8 cellular contexts compared by ENCODE assay signal in genomic region chr19:6021878-6022569, GRCh38. TPM values are rescaled to one million over a fixed set of nuclear protein-coding genes. Genes with fewer than 3 reads are reported as not detected.
A peak's percentile ranks its signal among the peaks of the same experiment; 100 is the strongest.
DNase-seq lines count a peak whose midpoint lies in the region; ATAC-seq and TF ChIP-seq lines count a peak whose summit lies in the region.

No MANE protein-coding gene starts in this region.

- no peaks in the 10 kb centered on the region for H4K20me1 ChIP-seq in PC-9 (ENCODE audit: insufficient read depth)

- peak; percentile 64 to 78 (median 73) for DNase-seq in CD4-positive, alpha-beta memory T cell
- DNase-seq in Jurkat, Clone E6-1 (ENCODE audit: low read depth, low spot score), result peak; percentile 68
- DNase-seq in PC-9 (peak in 1 of 2 experiments; percentile 40), fibroblast of the conjunctiva (ENCODE audit: low read depth) (peak; percentile 65), stomach (peak; percentile 89), OCI-M2 (lab: John Stamatoyannopoulos, UW; ENCODE audit: unreplicated experiment) (no peak)
- DNase-seq in activated T-cell treated with anti-CD3 and anti-CD28 coated beads, Interleukin-2, amount 50 U/mL, for 72 hours, result peak; percentile 87

- no peak for TF ChIP-seq POLR2A in stomach (IDR thresholded peaks at IDR 0.05)

- H3K4me3 Mint-ChIP-seq in CD4-positive, alpha-beta memory T cell, result no peak overlapping the region
- H3K4me3 Mint-ChIP-seq in activated T-cell treated with anti-CD3 and anti-CD28 coated beads, Interleukin-2, amount 50 U/mL, for 72 hours, result no peak overlapping the region

- H3K27me3 ChIP-seq in CD4-positive, alpha-beta memory T cell (ENCODE audit: insufficient read depth, low read length), result no peaks in the 10 kb centered on the region
- H3K27me3 ChIP-seq in PC-9 (ENCODE audit: insufficient read depth, low read depth) (no peaks in the 10 kb centered on the region), neutrophil (no peaks in the 10 kb centered on the region), stomach (no peaks in the 10 kb centered on the region)

- no peaks in the 10 kb centered on the region for H3F3A ChIP-seq in PC-9 (ENCODE audit: insufficient read depth, low read depth)

- intact Hi-C loops in CD4-positive, alpha-beta memory T cell (cut with micrococcal nuclease), result loop anchor here (1.0 kb wide), 2 partner anchors 35 to 54 kb away; no protein-coding TSS in a partner anchor
- intact Hi-C loops in PC-9 (cut with micrococcal nuclease; ENCODE audit: unreplicated experiment) (loop anchor here (10.0 kb wide), 1 partner anchor 217 kb away; the partner anchor contains the start of gene NRTN), stomach (cut with DNase I; ENCODE audit: low total_unique reads) (loop anchor here (5.0 kb wide), 1 partner anchor 35 kb away; no protein-coding TSS in a partner anchor)

- TF ChIP-seq CTCF in PC-9 (conservative IDR thresholded peaks at IDR 0.05) (peak; percentile 64), neutrophil (IDR thresholded peaks at IDR 0.05) (peak; percentile 36), stomach (IDR thresholded peaks at IDR 0.05) (peak in 5 of 7 experiments; percentile 64 to 89 (median 78))

- CTCF ChIA-PET in CD4-positive, alpha-beta memory T cell (lab: Charles Lee; ENCODE audit: partially characterized antibody), result interaction anchor here (0.8 to 3.5 kb wide), 23 partner anchors 9 to 229 kb away, joined by 3 to 51 read pairs (median 6); partner anchors contain the start of genes NDUFA11 and NRTN
- CTCF ChIA-PET in PC-9 (lab: Charles Lee), result interaction anchor here (0.5 to 1.0 kb wide), 3 partner anchors 54 to 215 kb away, joined by 3 to 6 read pairs (median 3); no protein-coding TSS in a partner anchor

- H3K4me2 ChIP-seq in PC-9, result no peak overlapping the region

- ATAC-seq in activated T-cell treated with anti-CD3 and anti-CD28 coated beads, Interleukin-2, amount 50 U/mL, for 72 hours (replicated peaks in 1 of 2), result peak; percentile 99

- no peaks in the 10 kb centered on the region for H3K9me3 ChIP-seq in CD4-positive, alpha-beta memory T cell (ENCODE audit: control insufficient read depth in 1 of 2, low read length in 2 of 2)
- no peaks in the 10 kb centered on the region for H3K9me3 ChIP-seq in PC-9 (ENCODE audit: insufficient read depth, low read depth)
- H3K9me3 ChIP-seq in neutrophil, result no peaks in the 10 kb centered on the region
- H3K9me3 ChIP-seq in stomach, result no peaks in the 10 kb centered on the region

- no peaks in the 10 kb centered on the region for H3K9me3 Mint-ChIP-seq in CD4-positive, alpha-beta memory T cell
- no peaks in the 10 kb centered on the region for H3K9me3 Mint-ChIP-seq in activated T-cell treated with anti-CD3 and anti-CD28 coated beads, Interleukin-2, amount 50 U/mL, for 72 hours

- no peak overlapping the region for H3K27ac ChIP-seq in CD4-positive, alpha-beta memory T cell (ENCODE audit: low read depth, low read length)
- H3K27ac ChIP-seq in PC-9 (no peak overlapping the region), neutrophil (no peak overlapping the region), stomach (peak overlapping the region in 4 of 5 donors; percentile 14 to 73 (median 51))

- TF ChIP-seq EP300 in stomach (IDR thresholded peaks at IDR 0.05), result no peak

- 38 to 52% (median 42%) methylated on average over 29 of the region's 29 CpGs for WGBS in stomach, 5 donors

- POLR2A ChIA-PET in CD4-positive, alpha-beta memory T cell (lab: Charles Lee; ENCODE audit: partially characterized antibody), result interaction anchor here (0.5 to 0.8 kb wide), 3 partner anchors 51 to 231 kb away, joined by 3 to 4 read pairs (median 3); partner anchors contain the start of gene DUS3L
- POLR2A ChIA-PET in PC-9 (lab: Charles Lee; ENCODE audit: unreplicated experiment), result no interaction called here

- H3K27ac Mint-ChIP-seq in CD4-positive, alpha-beta memory T cell, result peak overlapping the region in 1 of 7 donors; percentile 57
- no peak overlapping the region for H3K27ac Mint-ChIP-seq in activated T-cell treated with anti-CD3 and anti-CD28 coated beads, Interleukin-2, amount 50 U/mL, for 72 hours

- H3K36me3 Mint-ChIP-seq in CD4-positive, alpha-beta memory T cell, result peaks cover 0 to 9% of the 10 kb centered on the region in 2 donors
- no peaks in the 10 kb centered on the region for H3K36me3 Mint-ChIP-seq in activated T-cell treated with anti-CD3 and anti-CD28 coated beads, Interleukin-2, amount 50 U/mL, for 72 hours (ENCODE audit: insufficient read depth in 2 of 2)

- no peak overlapping the region for H2AFZ ChIP-seq in PC-9

- no peaks in the 10 kb centered on the region for H3K9me2 ChIP-seq in PC-9 (ENCODE audit: insufficient read depth)

- no peaks in the 10 kb centered on the region for H3K79me2 ChIP-seq in PC-9 (ENCODE audit: low read depth)

- H3K4me1 ChIP-seq in CD4-positive, alpha-beta memory T cell (ENCODE audit: insufficient read depth, low read length), result peaks cover 4% of the 10 kb centered on the region
- H3K4me1 ChIP-seq in PC-9 (replicated peaks; ENCODE audit: insufficient read depth) (no peaks in the 10 kb centered on the region), neutrophil (ENCODE audit: control insufficient read depth in 1 of 2, insufficient read depth in 1 of 2, low read depth in 1 of 2, low read length in 1 of 2) (no peaks in the 10 kb centered on the region), stomach (peaks cover 18 to 37% (median 29%) of the 10 kb centered on the region in 4 donors)

- H3K36me3 ChIP-seq in CD4-positive, alpha-beta memory T cell (ENCODE audit: insufficient read depth, low read length), result no peaks in the 10 kb centered on the region
- H3K36me3 ChIP-seq in PC-9 (ENCODE audit: low read depth), result no peaks in the 10 kb centered on the region
- peaks cover 40% of the 10 kb centered on the region for H3K36me3 ChIP-seq in neutrophil
- peaks cover 4 to 17% (median 13%) of the 10 kb centered on the region in 4 donors for H3K36me3 ChIP-seq in stomach

- peaks cover 0 to 7% (median under 1%) of the 10 kb centered on the region in 4 donors for H3K4me1 Mint-ChIP-seq in CD4-positive, alpha-beta memory T cell
- H3K4me1 Mint-ChIP-seq in activated T-cell treated with anti-CD3 and anti-CD28 coated beads, Interleukin-2, amount 50 U/mL, for 72 hours (ENCODE audit: low read depth), result peaks cover 17% of the 10 kb centered on the region

- BruUV-seq in PC-9 (replicated peaks; lab: Mats Ljungman, UMichigan), result no TSS peak

- no peak overlapping the region for H3K4me3 ChIP-seq in CD4-positive, alpha-beta memory T cell (ENCODE audit: low read length in 2 of 2)
- no peak overlapping the region for H3K4me3 ChIP-seq in Jurkat, Clone E6-1 (ENCODE audit: low read length)
- no peak overlapping the region for H3K4me3 ChIP-seq in PC-9
- no peak overlapping the region for H3K4me3 ChIP-seq in neutrophil (ENCODE audit: low read depth in 1 of 2, low read length in 1 of 2)
- H3K4me3 ChIP-seq in stomach, result no peak overlapping the region

- peaks cover 0 to 2% of the 10 kb centered on the region in 2 donors for H3K27me3 Mint-ChIP-seq in CD4-positive, alpha-beta memory T cell
- no peaks in the 10 kb centered on the region for H3K27me3 Mint-ChIP-seq in activated T-cell treated with anti-CD3 and anti-CD28 coated beads, Interleukin-2, amount 50 U/mL, for 72 hours (ENCODE audit: low read depth)

RNA-seq across cellular contexts. Expression of gene RANBP3, which starts 44.1 kb away (rescaled TPM):
- 10 to 100 TPM; 84.1 to 94.9 TPM for total RNA-seq in CD4-positive, alpha-beta memory T cell
- 10 to 100 TPM in 1 of 2 donors, 1 to 10 TPM in 1; 3.4 to 11.6 TPM for polyA plus RNA-seq in CD4-positive, alpha-beta memory T cell
- polyA plus RNA-seq in Jurkat, Clone E6-1 (2012; ENCODE audit: insufficient read depth, insufficient read length), result 62.0 TPM
- 43.7 and 44.1 TPM in 2 replicates for total RNA-seq in PC-9 (2021)
- 100 to 1,000 TPM in 1 of 2 donors, 10 to 100 TPM in 1; 89.2 to 108 TPM for total RNA-seq in activated T-cell treated with anti-CD3 and anti-CD28 coated beads, Interleukin-2, amount 50 U/mL, for 72 hours
- 100 to 1,000 TPM in 2 of 5 donors, 10 to 100 TPM in 3; 28.6 to 235 (median 85.9) TPM for total RNA-seq in stomach
- polyA plus RNA-seq in stomach, result 10 to 100 TPM; 27.7 to 34.4 (median 31.2) TPM

Comparison
In these comparisons a context has a peak if more than half of its experiments do, and no peak if none do; other contexts are left out.
1. H3K27ac ChIP-seq: peak in stomach (4 of 5); none in CD4-positive, alpha-beta memory T cell (single experiment), PC-9 (single experiment) and neutrophil (single experiment).
2. Peak in every context shown above with its lines, with median percentiles within 50 percentile points of each other: CTCF ChIP-seq.